8 cellular contexts compared by ENCODE assay signal in the genomic region with DNA sequence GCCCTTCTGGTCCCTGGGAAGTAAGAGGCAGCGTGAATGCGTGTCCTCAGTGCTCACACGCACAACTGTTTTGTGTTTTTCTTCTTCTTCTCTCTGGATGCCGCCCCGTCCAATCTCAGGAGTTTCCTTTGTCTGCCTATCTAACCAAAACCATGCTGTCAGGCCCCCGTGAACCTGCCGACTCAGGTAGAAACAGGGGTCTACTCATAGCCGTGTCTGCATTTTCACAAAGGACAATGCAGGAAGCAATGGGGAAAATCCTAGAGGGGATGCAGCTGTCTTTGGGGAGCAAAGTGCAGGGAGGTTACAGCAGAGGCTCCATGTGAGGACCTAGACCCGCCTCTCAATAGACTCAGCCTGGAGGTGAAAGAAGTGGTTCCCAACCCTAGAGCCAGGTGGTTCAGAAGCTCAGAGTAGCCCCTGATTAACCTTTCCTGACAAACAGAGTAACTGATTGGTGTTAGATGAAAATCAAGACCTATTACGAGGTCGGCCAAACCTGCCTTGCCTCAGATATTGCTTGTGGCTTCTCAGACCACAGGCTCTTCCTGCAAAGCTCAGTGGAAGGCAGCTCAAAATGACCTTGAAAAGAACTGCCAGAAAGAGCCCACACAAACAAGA. TPM values are rescaled to one million over a fixed set of nuclear protein-coding genes. Genes with fewer than 3 reads are reported as not detected.
DNase-seq lines count a peak whose midpoint lies in the region; ATAC-seq lines count a peak whose summit lies in the region.

No MANE protein-coding gene starts in this region.

- CTCF ChIA-PET in activated CD4-positive, alpha-beta memory T cell treated with anti-CD3 and anti-CD28 coated beads, Interleukin-2, amount 10 ng/mL, durations not matched to agents 7 days and 5 days (lab: Charles Lee) = interaction anchor here (0.8 to 2.5 kb wide), 11 partner anchors 12 to 70 kb away, joined by 3 to 18 read pairs (median 4); no protein-coding TSS in a partner anchor

- H3K9me3 Mint-ChIP-seq in activated CD4-positive, alpha-beta memory T cell treated with anti-CD3 and anti-CD28 coated beads, Interleukin-2, amount 10 ng/mL, durations not matched to agents 7 days and 5 days = peaks cover 3% of the 10 kb centered on the region
- H3K9me3 Mint-ChIP-seq in stimulated activated memory B cell treated with anti-CD40 and anti-IgM and Interleukin-4, amounts not matched to agents 10 μg/mL and 1 μg/mL and 100 μg/mL, for 72 hours = peaks cover 2% of the 10 kb centered on the region

- ATAC-seq in HG03039 (IDR thresholded peaks at IDR 0.05; ENCODE audit: unreplicated experiment) = peak; percentile 35
- peak; percentile 37 for ATAC-seq in stimulated activated memory B cell treated with anti-CD40 and anti-IgM and Interleukin-4, amounts not matched to agents 10 μg/mL and 1 μg/mL and 100 μg/mL, for 72 hours

- peaks cover 64% of the 10 kb centered on the region for H3K36me3 Mint-ChIP-seq in activated CD4-positive, alpha-beta memory T cell treated with anti-CD3 and anti-CD28 coated beads, Interleukin-2, amount 10 ng/mL, durations not matched to agents 7 days and 5 days (ENCODE audit: low read depth)
- H3K36me3 Mint-ChIP-seq in stimulated activated memory B cell treated with anti-CD40 and anti-IgM and Interleukin-4, amounts not matched to agents 10 μg/mL and 1 μg/mL and 100 μg/mL, for 72 hours = peaks cover 6% of the 10 kb centered on the region

- DNase-seq in activated CD4-positive, alpha-beta T cell treated with anti-CD3 and anti-CD28 coated beads for 48 hours = peak; percentile 39
- no peak for DNase-seq in activated CD4-positive, alpha-beta T cell treated with anti-CD3 and anti-CD28 coated beads for 1 hour
- DNase-seq in activated CD4-positive, alpha-beta memory T cell treated with anti-CD3 and anti-CD28 coated beads, Interleukin-2, amount 10 ng/mL, durations not matched to agents 7 days and 5 days = peak; percentile 62
- DNase-seq in superior temporal gyrus (ENCODE audit: extremely low spot score) (no peak), inferior parietal cortex (ENCODE audit: extremely low spot score) (no peak), DMS 273 (lab: John Stamatoyannopoulos, UW; ENCODE audit: unreplicated experiment) (no peak)

- H3K4me3 Mint-ChIP-seq in activated CD4-positive, alpha-beta memory T cell treated with anti-CD3 and anti-CD28 coated beads, Interleukin-2, amount 10 ng/mL, durations not matched to agents 7 days and 5 days = peak overlapping the region; percentile 70
- peak overlapping the region; percentile 27 for H3K4me3 Mint-ChIP-seq in stimulated activated memory B cell treated with anti-CD40 and anti-IgM and Interleukin-4, amounts not matched to agents 10 μg/mL and 1 μg/mL and 100 μg/mL, for 72 hours

- POLR2A ChIA-PET in activated CD4-positive, alpha-beta memory T cell treated with anti-CD3 and anti-CD28 coated beads, Interleukin-2, amount 10 ng/mL, durations not matched to agents 7 days and 5 days (lab: Charles Lee) = interaction anchor here (1.0 to 4.1 kb wide), 10 partner anchors 10 to 82 kb away, joined by 3 to 61 read pairs (median 14); a partner anchor contains a TSS

- no peaks in the 10 kb centered on the region for H3K27me3 Mint-ChIP-seq in activated CD4-positive, alpha-beta memory T cell treated with anti-CD3 and anti-CD28 coated beads, Interleukin-2, amount 10 ng/mL, durations not matched to agents 7 days and 5 days
- H3K27me3 Mint-ChIP-seq in stimulated activated memory B cell treated with anti-CD40 and anti-IgM and Interleukin-4, amounts not matched to agents 10 μg/mL and 1 μg/mL and 100 μg/mL, for 72 hours = peaks cover 10% of the 10 kb centered on the region

- peaks cover 76% of the 10 kb centered on the region for H3K4me1 Mint-ChIP-seq in activated CD4-positive, alpha-beta memory T cell treated with anti-CD3 and anti-CD28 coated beads, Interleukin-2, amount 10 ng/mL, durations not matched to agents 7 days and 5 days
- H3K4me1 Mint-ChIP-seq in stimulated activated memory B cell treated with anti-CD40 and anti-IgM and Interleukin-4, amounts not matched to agents 10 μg/mL and 1 μg/mL and 100 μg/mL, for 72 hours = peaks cover 20% of the 10 kb centered on the region

- H3K27ac Mint-ChIP-seq in activated CD4-positive, alpha-beta memory T cell treated with anti-CD3 and anti-CD28 coated beads, Interleukin-2, amount 10 ng/mL, durations not matched to agents 7 days and 5 days = peak overlapping the region; percentile 89
- H3K27ac Mint-ChIP-seq in stimulated activated memory B cell treated with anti-CD40 and anti-IgM and Interleukin-4, amounts not matched to agents 10 μg/mL and 1 μg/mL and 100 μg/mL, for 72 hours = peak overlapping the region; percentile 41

RNA-seq across cellular contexts. Expression of a gene that starts 49.3 kb away (rescaled TPM):
- 100 to 1,000 TPM; 102 to 111 TPM for total RNA-seq in activated CD4-positive, alpha-beta memory T cell treated with anti-CD3 and anti-CD28 coated beads, Interleukin-2, amount 10 ng/mL, durations not matched to agents 7 days and 5 days

Comparison
In these comparisons a context has a peak if more than half of its experiments do, and no peak if none do; other contexts are left out.
1. DNase-seq: peak in activated CD4-positive, alpha-beta T cell treated with anti-CD3 and anti-CD28 coated beads for 48 hours (single experiment) and activated CD4-positive, alpha-beta memory T cell treated with anti-CD3 and anti-CD28 coated beads, Interleukin-2, amount 10 ng/mL, durations not matched to agents 7 days and 5 days (single experiment); none in activated CD4-positive, alpha-beta T cell treated with anti-CD3 and anti-CD28 coated beads for 1 hour (single experiment), superior temporal gyrus (single experiment), inferior parietal cortex (single experiment) and DMS 273 (single experiment).